8 cellular contexts compared by ENCODE assay signal in genomic region chr3:64687781-64688515, GRCh38. TPM values are rescaled to one million over a fixed set of nuclear protein-coding genes. Genes with fewer than 3 reads are reported as not detected.
DNase-seq lines count a peak whose midpoint lies in the region; FAIRE-seq and TF ChIP-seq lines count a peak whose summit lies in the region.

ADAMTS9 (minus strand) TSS chr3:64688000; CDS start chr3:64687657, 343 bp downstream.

- H3K9me3 ChIP-seq in esophagus muscularis mucosa: no peaks in the 10 kb centered on the region
- H3K9me3 ChIP-seq in mesodermal cell (ENCODE audit: control insufficient read depth, low read length): no peaks in the 10 kb centered on the region

- peak; percentile 82 for TF ChIP-seq POLR2A in esophagus muscularis mucosa (IDR thresholded peaks at IDR 0.05; ENCODE audit: low read depth)

- no peak for DNase-seq in BJ (ENCODE audit: low read depth)
- peak; percentile 80 for DNase-seq in RCC 7860 (ENCODE audit: low spot score)
- DNase-seq in esophagus muscularis mucosa (ENCODE audit: extremely low spot score): no peak
- peak; percentile 83 for DNase-seq in type B pancreatic cell (ENCODE audit: extremely low spot score, unreplicated experiment)
- DNase-seq in Kasumi-1 (lab: John Stamatoyannopoulos, UW): no peak
- DNase-seq in NOMO-1 treated with dmso at 0.1 percent for 144 hours (lab: John Stamatoyannopoulos, UW; ENCODE audit: unreplicated experiment): no peak
- DNase-seq in NOMO-1 treated with DMSO at 0.1 percent for 48 hours (lab: John Stamatoyannopoulos, UW; ENCODE audit: unreplicated experiment): no peak

- WGBS in esophagus muscularis mucosa: under 1% methylated on average over 26 of the region's 58 CpGs
- WGBS in mesodermal cell (ENCODE audit: insufficient coverage in 2 of 2), 2 experiments: 0 to 1% methylated on average over 27 to 30 of the region's 58 CpGs

- H3K27ac ChIP-seq in esophagus muscularis mucosa (replicated peaks in 1 of 4) (peak within 1 kb of the TSS; percentile 97 to 98 (median 97)), mesodermal cell (ENCODE audit: low read depth, low read length, severe bottlenecking) (peak within 1 kb of the TSS; percentile 94)

- no peaks in the 10 kb centered on the region for H3K36me3 Mint-ChIP-seq in type B pancreatic cell

- CTCF ChIA-PET in BJ (lab: Yijun Ruan, JAX): no interaction called here

- H3K27me3 Mint-ChIP-seq in type B pancreatic cell: peaks cover 55% of the 10 kb centered on the region

- H3K4me1 ChIP-seq in esophagus muscularis mucosa (peaks cover 26 to 48% (median 41%) of the 10 kb centered on the region in 4 donors), mesodermal cell (ENCODE audit: control insufficient read depth, insufficient read depth, low read length, poor library complexity, severe bottlenecking) (peaks cover 18% of the 10 kb centered on the region)

- peaks cover 26% of the 10 kb centered on the region for H3K4me1 Mint-ChIP-seq in type B pancreatic cell (ENCODE audit: unreplicated experiment)

- no peak for TF ChIP-seq EP300 in esophagus muscularis mucosa (IDR thresholded peaks at IDR 0.05)

- peak within 1 kb of the TSS; percentile 66 for H3K27ac Mint-ChIP-seq in type B pancreatic cell

- H3K27me3 ChIP-seq in BJ (ENCODE audit: control insufficient read depth, insufficient read depth, low read length) (no peaks in the 10 kb centered on the region), esophagus muscularis mucosa (peaks cover 0 to 3% (median 0%) of the 10 kb centered on the region in 4 donors)

- no peaks in the 10 kb centered on the region for H3K36me3 ChIP-seq in BJ (ENCODE audit: control insufficient read depth, insufficient read depth, low read length)
- peaks cover 0 to 30% (median 1%) of the 10 kb centered on the region in 4 donors for H3K36me3 ChIP-seq in esophagus muscularis mucosa
- H3K36me3 ChIP-seq in mesodermal cell (ENCODE audit: control insufficient read depth, insufficient read depth, low read length): peaks cover 15% of the 10 kb centered on the region

- H3K9me3 Mint-ChIP-seq in type B pancreatic cell: no peaks in the 10 kb centered on the region

- intact Hi-C loops in esophagus muscularis mucosa (cut with DNase I): loop anchor here (5.0 to 10.0 kb wide), 3 partner anchors 81 to 557 kb away; no protein-coding TSS in a partner anchor

- no peak for TF ChIP-seq CTCF in BJ (IDR thresholded peaks at IDR 0.05; ENCODE audit: insufficient read depth, low read depth, low read length)
- TF ChIP-seq CTCF in esophagus muscularis mucosa (IDR thresholded peaks at IDR 0.05): no peak
- peak; percentile 9 for TF ChIP-seq CTCF in type B pancreatic cell (conservative IDR thresholded peaks at IDR 0.05)

- POLR2A ChIA-PET in BJ (lab: Charles Lee): no interaction called here

- peak within 1 kb of the TSS; percentile 93 for H3K4me3 Mint-ChIP-seq in type B pancreatic cell

- no peak for FAIRE-seq in RCC 7860 (lab: Jason Lieb, UNC)

- H3K4me3 ChIP-seq in BJ (ENCODE audit: low read depth, low read length) (peak within 1 kb of the TSS; percentile 58), esophagus muscularis mucosa (peak within 1 kb of the TSS; percentile 74 to 84 (median 76)), mesodermal cell (ENCODE audit: extremely low read depth, insufficient read depth, low read length, poor library complexity, severe bottlenecking) (peak within 1 kb of the TSS; percentile 68)

RNA-seq across cellular contexts. Expression of gene ADAMTS9, which starts in this region (rescaled TPM):
- 0.16 and 0.26 TPM in 2 replicates for polyA plus RNA-seq in BJ (2011; rRNA removed)
- 0.36 and 0.38 TPM in 2 replicates for polyA minus RNA-seq in BJ (2011; rRNA and poly(A)+ RNA removed)
- total RNA-seq in esophagus muscularis mucosa: 100 to 1,000 TPM in 1 of 4 donors, 10 to 100 TPM in 3; 45.3 to 142 (median 56.6) TPM
- polyA plus RNA-seq in mesodermal cell (2013, experiment 1 of 2): 100 TPM
- polyA plus RNA-seq in mesodermal cell (2013, experiment 2 of 2): 101 TPM
- 13.6 and 34.9 TPM in 2 replicates for total RNA-seq in type B pancreatic cell (ENCODE audit: low replicate concordance)

Comparison
In these comparisons a context has a peak if more than half of its experiments do, and no peak if none do; other contexts are left out.
1. DNase-seq: peak in RCC 7860 (single experiment) and type B pancreatic cell (single experiment); none in BJ (single experiment), esophagus muscularis mucosa (single experiment), Kasumi-1 (0 of 2), NOMO-1 treated with dmso at 0.1 percent for 144 hours (single experiment) and NOMO-1 treated with DMSO at 0.1 percent for 48 hours (single experiment).
2. Peak in every context shown above with its lines, with median percentiles within 50 percentile points of each other: H3K4me3 ChIP-seq.